11 cellular contexts compared by ENCODE assay signal in the genomic region with DNA sequence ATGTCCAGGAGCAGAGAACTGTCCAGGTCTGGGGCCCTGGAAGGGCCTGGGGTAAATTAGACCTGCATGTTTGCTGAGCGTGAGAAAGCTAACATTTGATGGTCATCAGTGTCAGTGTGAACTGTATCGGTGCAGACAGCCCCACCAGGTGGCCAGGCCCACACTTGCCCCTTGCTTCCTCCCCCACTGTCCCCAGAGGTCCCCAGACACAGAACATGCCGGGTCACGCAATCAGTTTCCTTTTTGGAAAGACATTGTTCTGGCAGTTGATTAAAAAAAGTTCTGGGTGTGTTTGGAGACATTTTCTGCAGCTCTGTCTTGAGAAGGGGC. TPM values are rescaled to one million over a fixed set of nuclear protein-coding genes. Genes with fewer than 3 reads are reported as not detected.
DNase-seq lines count a peak whose midpoint lies in the region; ATAC-seq and TF ChIP-seq lines count a peak whose summit lies in the region.
"Had no signal": no experiment of that assay in that cellular context is flagged by ENCODE, and none has a peak within 500 bp of the region (broad histone marks: within the 10 kb centered on the region; RNA-seq: fewer than 3 reads in every experiment).

No MANE protein-coding gene starts in this region.

- peak overlapping the region; percentile 64 for H3K4me3 ChIP-seq in MM.1S (ENCODE audit: low read length)

- H3K27ac ChIP-seq in MM.1S (ENCODE audit: low read length): peak overlapping the region; percentile 44; the same call in 1 of the 2 replicates
- H3K27ac ChIP-seq: epithelial cell of prostate, Peyer's patch had no signal

- peaks cover 39% of the 10 kb centered on the region for H3K4me1 Mint-ChIP-seq in brain

- peak overlapping the region; percentile 60 to 84 (median 80) for H3K4me3 Mint-ChIP-seq in brain

- H2AFZ ChIP-seq in MM.1S (ENCODE audit: low read length): no peak overlapping the region

- in situ Hi-C loops in G401 (cut with HindIII; ENCODE audit: low sequenced_read_pairs): no loop called here

- H3K79me2 ChIP-seq in MM.1S (ENCODE audit: low read length): peaks cover 60% of the 10 kb centered on the region

- peaks cover 0 to 9% (median 0%) of the 10 kb centered on the region in 5 experiments for H3K9me3 Mint-ChIP-seq in brain

- peak overlapping the region in 1 of 5 experiments; percentile 66 for H3K27ac Mint-ChIP-seq in brain

- H3K9ac ChIP-seq in MM.1S (ENCODE audit: low read length): peak overlapping the region; percentile 65; the same call in 1 of the 2 replicates

- H3K36me3 Mint-ChIP-seq in brain: no peaks in the 10 kb centered on the region

- no peak for ATAC-seq in omental fat pad (ENCODE audit: low FRiP score)

- peaks cover 54% of the 10 kb centered on the region for H3K27me3 Mint-ChIP-seq in brain

- no peaks in the 10 kb centered on the region for H3K9me3 ChIP-seq in MM.1S (replicated peaks; ENCODE audit: insufficient read depth, low read length)
- H3K9me3 ChIP-seq: Peyer's patch had no signal

- DNase-seq in MM.1S (no peak), omental fat pad (ENCODE audit: low spot score) (peak; percentile 12), SKM-1 (lab: John Stamatoyannopoulos, UW; ENCODE audit: unreplicated experiment) (no peak), G401 (ENCODE audit: low spot score) (no peak), H4 (ENCODE audit: low spot score) (no peak)
- DNase-seq: KG1, mesenchymal stem cell had no signal

- no peaks in the 10 kb centered on the region for H4K20me1 ChIP-seq in MM.1S (ENCODE audit: insufficient read depth, low read length)

- peaks cover 4% of the 10 kb centered on the region; the same call in 1 of the 2 replicates for H3F3A ChIP-seq in MM.1S (ENCODE audit: insufficient read depth, low read length)

- peaks cover 47% of the 10 kb centered on the region for H3K4me1 ChIP-seq in MM.1S (ENCODE audit: low read length)

- no peaks in the 10 kb centered on the region for H3K36me3 ChIP-seq in MM.1S (replicated peaks; ENCODE audit: insufficient read depth, low read length)
- H3K36me3 ChIP-seq: Peyer's patch had no signal

- H3K27me3 ChIP-seq in MM.1S (replicated peaks; ENCODE audit: insufficient read depth, low read length): peaks cover 24% of the 10 kb centered on the region

- TF ChIP-seq CTCF in GM12873 (IDR thresholded peaks at IDR 0.05; ENCODE audit: insufficient read depth, low read depth, low read length, missing control alignments) (peak; percentile 28), MM.1S (IDR thresholded peaks at IDR 0.05; ENCODE audit: low read length) (peak; percentile 41), brain (conservative IDR thresholded peaks at IDR 0.05) (no peak), omental fat pad (IDR thresholded peaks at IDR 0.05) (no peak)

- peak overlapping the region; percentile 73 for H3K4me2 ChIP-seq in MM.1S (ENCODE audit: low read depth, low read length)

- no peaks in the 10 kb centered on the region for H3K9me2 ChIP-seq in MM.1S (replicated peaks; ENCODE audit: insufficient read depth, low read length)

RNA-seq across cellular contexts. Expression of a gene that starts 1.5 kb away (rescaled TPM):
- polyA plus RNA-seq in brain (ENCODE audit: insufficient read depth, low read depth, low replicate concordance): 8.4 TPM
- 1 to 10 TPM; 1.1 to 7.1 (median 1.8) TPM for total RNA-seq in omental fat pad
- 2.1 and 6.0 TPM in 2 replicates for total RNA-seq in G401 (2014; rRNA removed; shearing (Covaris generic))
- 0.43 and 2.8 TPM in 2 replicates for total RNA-seq in H4 (2014; rRNA removed; shearing (Covaris generic))

Comparison
In these comparisons a context has a peak if more than half of its experiments do, and no peak if none do; other contexts are left out.
1. CTCF ChIP-seq: peak in GM12873 (single experiment) and MM.1S (single experiment); none in brain (0 of 2) and omental fat pad (0 of 3).